Comparison of ENCODE assay signal across 14 cellular contexts in the genomic region with DNA sequence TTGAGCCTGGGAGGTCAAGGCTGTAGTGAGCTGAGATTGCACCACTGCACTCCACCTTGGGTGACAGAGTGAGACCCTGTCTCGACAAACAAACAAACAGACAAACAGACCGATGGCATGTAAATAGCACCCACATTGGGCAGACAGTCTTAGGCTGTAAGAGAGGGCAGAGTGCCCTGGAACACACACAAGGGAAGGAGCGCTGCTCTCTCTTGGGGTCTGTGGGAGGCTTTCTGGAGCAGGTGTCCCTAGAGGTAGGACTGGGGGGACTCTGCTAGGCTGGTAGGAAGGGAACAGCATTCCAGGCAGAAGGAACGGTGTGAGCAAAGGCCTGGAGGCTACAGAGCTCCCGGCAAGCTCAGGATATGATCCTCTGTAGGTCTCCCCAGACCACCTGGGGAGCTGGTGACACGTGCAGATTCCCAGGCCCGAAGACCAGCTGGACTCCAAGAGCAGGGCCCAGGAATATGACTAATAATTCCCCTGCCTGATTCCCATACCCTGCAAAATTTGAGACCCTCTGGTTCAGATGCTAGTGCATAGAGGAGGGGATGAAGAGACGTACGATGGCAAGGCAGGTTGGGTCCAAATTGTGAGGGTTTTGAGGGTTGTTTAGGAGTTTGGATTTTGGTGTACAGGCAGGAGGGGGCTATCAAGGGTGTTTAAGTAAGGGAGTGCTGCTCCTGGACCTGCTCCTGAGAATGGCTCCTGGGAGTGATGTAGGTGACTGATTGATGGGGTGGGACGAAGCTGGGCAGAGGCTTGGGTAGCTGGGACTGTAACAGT. TPM values are rescaled to one million over a fixed set of nuclear protein-coding genes. Genes with fewer than 3 reads are reported as not detected.
A peak's percentile ranks its signal among the peaks of the same experiment; 100 is the strongest.
DNase-seq lines count a peak whose midpoint lies in the region; ATAC-seq and TF ChIP-seq lines count a peak whose summit lies in the region.
"Had no signal": no experiment of that assay in that cellular context is flagged by ENCODE, and none has a peak within 500 bp of the region (broad histone marks: within the 10 kb centered on the region; RNA-seq: fewer than 3 reads in every experiment).

No MANE protein-coding gene starts in this region.

- no peaks in the 10 kb centered on the region for H3K36me3 Mint-ChIP-seq in osteocyte (ENCODE audit: unreplicated experiment)
- H3K36me3 Mint-ChIP-seq: WTC11 had no signal

- peak overlapping the region in 5 of 11 experiments; percentile 23 to 44 (median 38); a peak in 4 of 22 replicates for H3K9ac ChIP-seq in BLaER1 treated with 17β-estradiol and CSF1 and Interleukin-3, amounts not matched to agents 10 nM and 100 nM

- peaks cover 17% of the 10 kb centered on the region for H3K9me3 Mint-ChIP-seq in osteocyte (ENCODE audit: unreplicated experiment)

- CTCF ChIA-PET in RWPE1 (lab: Yijun Ruan, JAX): interaction anchor here (0.7 to 1.0 kb wide), 3 partner anchors 16 to 125 kb away, joined by 4 to 5 read pairs (median 4); no protein-coding TSS in a partner anchor

- peak overlapping the region in 8 of 11 experiments; percentile 5 to 62 (median 38); a peak in 8 of 22 replicates for H3K27ac ChIP-seq in BLaER1 treated with 17β-estradiol and CSF1 and Interleukin-3, amounts not matched to agents 10 nM and 100 nM
- peak overlapping the region; percentile 41; the same call in 1 of the 2 replicates for H3K27ac ChIP-seq in RWPE1

- peaks cover 0 to 20% (median 0%) of the 10 kb centered on the region in 11 experiments; a peak in 2 of 22 replicates for H4K20me1 ChIP-seq in BLaER1 treated with 17β-estradiol and CSF1 and Interleukin-3, amounts not matched to agents 10 nM and 100 nM

- H3K4me3 ChIP-seq in BLaER1 treated with 17β-estradiol and CSF1 and Interleukin-3, amounts not matched to agents 10 nM and 100 nM: no peak overlapping the region

- peak; percentile 11 for ATAC-seq in GM21723 (IDR thresholded peaks at IDR 0.05; ENCODE audit: unreplicated experiment)
- no peak for ATAC-seq in HG02610 (IDR thresholded peaks at IDR 0.05; ENCODE audit: unreplicated experiment)

- DNase-seq in RWPE1 (ENCODE audit: low spot score) (no peak), osteocyte (ENCODE audit: extremely low spot score, unreplicated experiment) (no peak), NCI-H226 (no peak), NCI-H1436 (lab: John Stamatoyannopoulos, UW) (no peak)
- no peak for DNase-seq in activated CD4-positive, alpha-beta T cell treated with anti-CD3 and anti-CD28 coated beads, Interleukin-2, amount 50 U/mL, for 1 hour
- DNase-seq: central memory CD4-positive, alpha-beta T cell; naive B cell; NCI-H1694; NCI-H510A treated with DMSO at 0.1 percent for 48 hours had no signal

- no peaks in the 10 kb centered on the region for H3K27me3 Mint-ChIP-seq in osteocyte (ENCODE audit: unreplicated experiment)

- H3K4me1 Mint-ChIP-seq in osteocyte (ENCODE audit: unreplicated experiment): peaks cover 19% of the 10 kb centered on the region

- H3K27ac Mint-ChIP-seq in osteocyte (ENCODE audit: unreplicated experiment): peak overlapping the region; percentile 79
- H3K27ac Mint-ChIP-seq: WTC11 had no signal

- H3K4me2 ChIP-seq in BLaER1 treated with 17β-estradiol and CSF1 and Interleukin-3, amounts not matched to agents 10 nM and 100 nM: peak overlapping the region; percentile 67 to 93 (median 82)

- H3K36me3 ChIP-seq in BLaER1 treated with 17β-estradiol and CSF1 and Interleukin-3, amounts not matched to agents 10 nM and 100 nM: 0 out of 22 replicates have a peak, but pooled peaks cover 0 to 4% (median 0%) of the 10 kb centered on the region in 11 experiments

- peaks cover 13 to 29% (median 17%) of the 10 kb centered on the region in 11 experiments for H3K9me3 ChIP-seq in BLaER1 treated with 17β-estradiol and CSF1 and Interleukin-3, amounts not matched to agents 10 nM and 100 nM (replicated peaks in 1 of 11)

- TF ChIP-seq CTCF in RWPE1 (conservative IDR thresholded peaks at IDR 0.05; ENCODE audit: low read depth): no peak
- TF ChIP-seq CTCF in osteocyte (IDR thresholded peaks at IDR 0.05): no peak

- H3K27me3 ChIP-seq in BLaER1 treated with 17β-estradiol and CSF1 and Interleukin-3, amounts not matched to agents 10 nM and 100 nM: peaks cover 0 to 7% (median 0%) of the 10 kb centered on the region in 11 experiments; a peak in 2 of 22 replicates

- peaks cover 18 to 20% (median 19%) of the 10 kb centered on the region in 10 experiments for H3K4me1 ChIP-seq in BLaER1 treated with 17β-estradiol and CSF1 and Interleukin-3, amounts not matched to agents 10 nM and 100 nM

- POLR2A ChIA-PET in RWPE1 (lab: Yijun Ruan, JAX; ENCODE audit: low non-redundant PET): no interaction called here

- no peak overlapping the region for H3K4me3 Mint-ChIP-seq in osteocyte (ENCODE audit: unreplicated experiment)
- H3K4me3 Mint-ChIP-seq: naive B cell, WTC11 had no signal

RNA-seq across cellular contexts. Expression of a gene that starts 11.6 kb away (rescaled TPM):
- total RNA-seq in osteocyte: 0.73 and 1.0 TPM in 2 replicates
- total RNA-seq: H4 had no signal
